ENCODE assay signal across 22 cellular contexts in the genomic region with DNA sequence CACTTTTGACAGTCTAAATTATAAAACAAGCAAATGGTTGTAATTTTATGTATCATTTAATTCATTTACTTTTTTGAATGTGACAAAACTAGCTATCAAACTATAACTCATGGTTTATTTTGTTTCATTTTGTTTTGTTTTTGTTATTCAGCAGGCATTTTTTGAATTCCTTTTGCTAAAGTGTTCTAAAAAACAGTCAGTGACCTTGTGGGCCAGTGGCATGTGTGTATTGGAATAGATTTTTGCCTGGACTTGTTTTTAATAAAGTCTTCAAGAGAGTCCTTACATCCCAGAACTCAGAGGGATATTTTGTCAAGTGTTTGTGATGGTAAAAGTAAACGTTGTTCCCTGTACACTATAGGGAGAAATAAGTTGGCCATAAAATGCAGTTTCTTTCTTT.
A peak's percentile ranks its signal among the peaks of the same experiment; 100 is the strongest.
DNase-seq lines count a peak whose midpoint lies in the region; ATAC-seq and TF ChIP-seq lines count a peak whose summit lies in the region.
"Had no signal": no experiment of that assay in that cellular context is flagged by ENCODE, and none has a peak within 500 bp of the region (broad histone marks: within the 10 kb centered on the region; RNA-seq: fewer than 3 reads in every experiment).

No MANE protein-coding gene starts in this region.

- H3K27me3 ChIP-seq in heart right ventricle, result no peaks in the 10 kb centered on the region
- H3K27me3 ChIP-seq: ascending aorta, SJSA1 had no signal

- no peaks in the 10 kb centered on the region for H3K27me3 Mint-ChIP-seq in activated CD8-positive, alpha-beta T cell treated with anti-CD3 and anti-CD28 coated beads, Interleukin-2, amount 10 ng/mL, durations not matched to agents 7 days and 5 days (ENCODE audit: low read depth)
- H3K27me3 Mint-ChIP-seq: activated CD8-positive, alpha-beta T cell treated with anti-CD3 and anti-CD28 coated beads for 36 hours; CD8-positive, alpha-beta memory T cell had no signal

- CTCF ChIA-PET in activated CD8-positive, alpha-beta T cell treated with anti-CD3 and anti-CD28 coated beads, Interleukin-2, amount 10 ng/mL, durations not matched to agents 7 days and 5 days (lab: Charles Lee), result no interaction called here

- H3K27ac Mint-ChIP-seq in activated CD8-positive, alpha-beta T cell treated with anti-CD3 and anti-CD28 coated beads, Interleukin-2, amount 10 ng/mL, durations not matched to agents 7 days and 5 days, result no peak overlapping the region
- H3K27ac Mint-ChIP-seq: activated CD8-positive, alpha-beta T cell treated with anti-CD3 and anti-CD28 coated beads for 36 hours; activated naive CD4-positive, alpha-beta T cell treated with anti-CD3 and anti-CD28 coated beads for 36 hours; CD8-positive, alpha-beta memory T cell; WTC11 had no signal

- H3K36me3 Mint-ChIP-seq in activated CD8-positive, alpha-beta T cell treated with anti-CD3 and anti-CD28 coated beads, Interleukin-2, amount 10 ng/mL, durations not matched to agents 7 days and 5 days (ENCODE audit: low read depth), result no peaks in the 10 kb centered on the region
- H3K36me3 Mint-ChIP-seq: CD8-positive, alpha-beta memory T cell had no signal

- H3K9me3 Mint-ChIP-seq in activated CD8-positive, alpha-beta T cell treated with anti-CD3 and anti-CD28 coated beads, Interleukin-2, amount 10 ng/mL, durations not matched to agents 7 days and 5 days (ENCODE audit: insufficient read depth), result peaks cover 4% of the 10 kb centered on the region

- no peak overlapping the region for H3K4me3 Mint-ChIP-seq in activated CD8-positive, alpha-beta T cell treated with anti-CD3 and anti-CD28 coated beads, Interleukin-2, amount 10 ng/mL, durations not matched to agents 7 days and 5 days
- H3K4me3 Mint-ChIP-seq: activated CD8-positive, alpha-beta T cell treated with anti-CD3 and anti-CD28 coated beads for 36 hours; activated naive CD4-positive, alpha-beta T cell treated with anti-CD3 and anti-CD28 coated beads for 36 hours; activated T-cell treated with anti-CD3 and anti-CD28 coated beads, Interleukin-2, amount 50 U/mL, for 4 hours; CD8-positive, alpha-beta memory T cell; WTC11 had no signal

- ATAC-seq in heart right ventricle (no peak), GM21360 (IDR thresholded peaks at IDR 0.05; ENCODE audit: unreplicated experiment) (no peak)
- ATAC-seq in activated CD8-positive, alpha-beta T cell treated with anti-CD3 and anti-CD28 coated beads, Interleukin-2, amount 10 ng/mL, durations not matched to agents 7 days and 5 days, result no peak
- ATAC-seq: activated CD8-positive, alpha-beta T cell treated with anti-CD3 and anti-CD28 coated beads for 36 hours; activated T-cell treated with anti-CD3 and anti-CD28 coated beads, Interleukin-2, amount 50 U/mL, for 4 hours; WTC11 had no signal

- TF ChIP-seq CTCF in heart right ventricle (IDR thresholded peaks at IDR 0.05), result no peak

- intact Hi-C loops in heart right ventricle (cut with DNase I), result no loop called here

- H3K4me1 ChIP-seq in heart right ventricle, result no peaks in the 10 kb centered on the region
- H3K4me1 ChIP-seq: ascending aorta, left ventricle myocardium inferior had no signal

- H3K4me3 ChIP-seq in heart right ventricle, result no peak overlapping the region
- H3K4me3 ChIP-seq: ascending aorta, coronary artery, left ventricle myocardium inferior, SJSA1 had no signal

- no peaks in the 10 kb centered on the region for H3K36me3 ChIP-seq in heart right ventricle
- H3K36me3 ChIP-seq: ascending aorta, left ventricle myocardium inferior, SJSA1 had no signal

- whole genome bisulfite sequencing in heart right ventricle, 2 donors, result 70 to 84% methylated on average over 1 of the region's 1 CpG

- DNase-seq in AG08396 (ENCODE audit: low spot score) (peak; percentile 11), HS-27A (ENCODE audit: low read depth) (peak; percentile 24), dedifferentiated amniotic fluid mesenchymal stem cell (ENCODE audit: extremely low spot score) (peak; percentile 39), hepatic stellate cell (ENCODE audit: low spot score) (peak; percentile 1), heart right ventricle (no peak), putamen (ENCODE audit: low spot score) (no peak)
- DNase-seq in activated CD8-positive, alpha-beta T cell treated with anti-CD3 and anti-CD28 coated beads, Interleukin-2, amount 10 ng/mL, durations not matched to agents 7 days and 5 days, result no peak
- DNase-seq: activated CD8-positive, alpha-beta T cell treated with anti-CD3 and anti-CD28 coated beads for 36 hours; activated naive CD4-positive, alpha-beta T cell treated with anti-CD3 and anti-CD28 coated beads for 36 hours; activated T-cell treated with anti-CD3 and anti-CD28 coated beads, Interleukin-2, amount 50 U/mL, for 4 hours; CD8-positive, alpha-beta memory T cell; DMS79; glutamatergic neuron; left ventricle myocardium inferior; NCI-H1417 treated with DMSO at 0.1 percent for 48 hours; NCI-H2171; OCI-M1 had no signal

- POLR2A ChIA-PET in activated CD8-positive, alpha-beta T cell treated with anti-CD3 and anti-CD28 coated beads, Interleukin-2, amount 10 ng/mL, durations not matched to agents 7 days and 5 days (lab: Charles Lee), result no interaction called here

- H3K4me1 Mint-ChIP-seq in activated CD8-positive, alpha-beta T cell treated with anti-CD3 and anti-CD28 coated beads, Interleukin-2, amount 10 ng/mL, durations not matched to agents 7 days and 5 days (ENCODE audit: low read depth), result no peaks in the 10 kb centered on the region
- H3K4me1 Mint-ChIP-seq: CD8-positive, alpha-beta memory T cell; WTC11 had no signal

- H3K9me3 ChIP-seq in heart right ventricle, result peaks cover 0 to 2% (median 0%) of the 10 kb centered on the region in 11 donors
- H3K9me3 ChIP-seq: ascending aorta, left ventricle myocardium inferior, SJSA1 had no signal

- no peak overlapping the region for H3K27ac ChIP-seq in heart right ventricle
- H3K27ac ChIP-seq: ascending aorta, coronary artery, left ventricle myocardium inferior, SJSA1 had no signal

Comparison
In these comparisons a context has a peak if more than half of its experiments do, and no peak if none do; other contexts are left out.
1. DNase-seq: peak in AG08396 (single experiment), HS-27A (single experiment), dedifferentiated amniotic fluid mesenchymal stem cell (single experiment) and hepatic stellate cell (single experiment); none in heart right ventricle (0 of 2), activated CD8-positive, alpha-beta T cell treated with anti-CD3 and anti-CD28 coated beads, Interleukin-2, amount 10 ng/mL, durations not matched to agents 7 days and 5 days (single experiment) and putamen (single experiment).